1 cellular context compared by ENCODE assay signal in genomic region chr11:133636686-133637085, GRCh38.
TF ChIP-seq lines count a peak whose summit lies in the region.

No MANE protein-coding gene starts in this region.

TF ChIP-seq in H1, 55 proteins besides CTCF, POLR2A, EP300 and RAD21 (continued from another document):
- no peak for TF ChIP-seq SIN3A (conservative IDR thresholded peaks at IDR 0.05 in 1 of 2, IDR thresholded peaks at IDR 0.05 in 1 of 2; ENCODE audit: low read depth in 1 of 2, low read length in 2 of 2)
- TF ChIP-seq E2F6 (IDR thresholded peaks at IDR 0.05): no peak
TF ChIP-seq in H1: peak in this region for 0.
